1 cellular context compared by ENCODE assay signal in genomic region chr11:1888811-1889526, GRCh38.
TF ChIP-seq lines count a peak whose summit lies in the region.

No MANE protein-coding gene starts in this region.

TF ChIP-seq in WTC11, 78 proteins besides CTCF, POLR2A, EP300 and RAD21 (continued from another document):
- TF ChIP-seq FOXP4 (CRISPR knock-in tag; IDR thresholded peaks at IDR 0.05) = no peak
- no peak for TF ChIP-seq KAT7 (CRISPR knock-in tag; IDR thresholded peaks at IDR 0.05; ENCODE audit: borderline replicate concordance)
